ENCODE assay signal across 8 cellular contexts in the genomic region with DNA sequence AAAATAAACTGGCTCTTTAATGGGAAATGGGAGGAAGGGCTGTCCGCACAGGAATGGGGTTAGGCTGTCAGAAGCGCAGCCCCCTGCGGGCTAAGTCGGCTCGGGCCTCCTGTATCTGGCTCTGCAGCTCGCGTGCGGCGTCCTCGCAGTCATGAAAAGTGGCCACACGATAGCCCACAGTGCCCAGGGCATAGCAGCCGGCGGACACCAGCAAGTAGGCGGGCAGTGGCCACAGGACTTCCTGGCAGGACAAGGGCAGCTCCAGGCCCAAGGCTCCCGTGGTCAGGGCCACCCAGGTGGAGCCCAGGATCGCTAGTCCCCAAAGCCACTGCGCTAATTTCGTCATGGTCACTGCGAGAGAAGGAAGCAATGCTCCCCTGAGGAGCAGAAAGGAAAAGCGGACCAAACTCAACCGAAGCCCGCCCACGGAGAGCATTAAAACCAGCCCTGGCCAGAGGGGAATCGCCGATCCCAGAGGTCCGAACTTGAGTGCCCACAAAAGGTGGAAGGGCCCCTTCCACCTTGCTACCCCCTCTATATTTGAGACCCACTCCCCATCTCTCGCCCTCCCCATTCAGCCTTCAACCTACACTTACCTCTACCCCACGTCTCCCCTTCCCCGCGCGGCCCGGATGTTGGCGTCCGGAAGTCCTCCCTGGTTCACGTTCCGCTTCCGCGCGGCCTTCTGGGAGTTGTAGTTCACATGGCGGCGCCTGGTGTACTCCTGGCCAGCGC. TPM values are rescaled to one million over a fixed set of nuclear protein-coding genes. Genes with fewer than 3 reads are reported as not detected.
DNase-seq lines count a peak whose midpoint lies in the region; ATAC-seq and TF ChIP-seq lines count a peak whose summit lies in the region.

A gene with protein sequence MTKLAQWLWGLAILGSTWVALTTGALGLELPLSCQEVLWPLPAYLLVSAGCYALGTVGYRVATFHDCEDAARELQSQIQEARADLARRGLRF (minus strand): TSS at position 637 of the 735 bp plus-strand sequence. CDS start 291 bp downstream, at position 346.

- no peaks in the 10 kb centered on the region for H3K27me3 ChIP-seq in BJ (ENCODE audit: control insufficient read depth, insufficient read depth, low read length)

- POLR2A ChIA-PET in BJ (lab: Charles Lee), result no interaction called here

- ATAC-seq in GM19351 (IDR thresholded peaks at IDR 0.05; ENCODE audit: unreplicated experiment), result peak; percentile 76

- CTCF ChIA-PET in BJ (lab: Yijun Ruan, JAX), result no interaction called here

- peaks cover 5% of the 10 kb centered on the region for H3K36me3 ChIP-seq in BJ (ENCODE audit: control insufficient read depth, insufficient read depth, low read length)

- peak within 1 kb of the TSS; percentile 80 for H3K4me3 ChIP-seq in BJ (ENCODE audit: low read depth, low read length)

- TF ChIP-seq CTCF in BJ (IDR thresholded peaks at IDR 0.05; ENCODE audit: insufficient read depth, low read depth, low read length), result no peak

- peak; percentile 21 for DNase-seq in BJ (ENCODE audit: low read depth)
- peak; percentile 40 for DNase-seq in HS-27A (ENCODE audit: low read depth)
- peak; percentile 77 to 80 for DNase-seq in NOMO-1 (lab: John Stamatoyannopoulos, UW; ENCODE audit: unreplicated experiment in 2 of 2)
- peak; percentile 94 for DNase-seq in activated CD8-positive, alpha-beta memory T cell treated with anti-CD3 and anti-CD28 coated beads for 24 hours
- DNase-seq in effector CD8-positive, alpha-beta T cell (lab: John Stamatoyannopoulos, UW), result peak; percentile 80
- DNase-seq in medulla oblongata (ENCODE audit: extremely low spot score), result peak; percentile 95
- DNase-seq in stimulated activated CD8-positive, alpha-beta memory T cell treated with anti-CD3 and anti-CD28 coated beads, Interleukin-12 subunit alpha, Interleukin-12 subunit beta, amount 100 ng/mL, for 1 hour (ENCODE audit: low read depth), result peak; percentile 81

RNA-seq across cellular contexts. Expression of the gene that starts here (rescaled TPM):
- polyA plus RNA-seq in BJ (2011; rRNA removed), result 28.0 and 34.1 TPM in 2 replicates
- polyA minus RNA-seq in BJ (2011; rRNA and poly(A)+ RNA removed), result 8.4 and 11.8 TPM in 2 replicates

Comparison
In these comparisons a context has a peak if more than half of its experiments do, and no peak if none do; other contexts are left out.
1. Peak in every context shown above with its lines: DNase-seq, ATAC-seq and H3K4me3 ChIP-seq.
2. DNase-seq: peak in every context shown above with its lines; median percentile 95 in medulla oblongata; 94 in activated CD8-positive, alpha-beta memory T cell treated with anti-CD3 and anti-CD28 coated beads for 24 hours; 81 in stimulated activated CD8-positive, alpha-beta memory T cell treated with anti-CD3 and anti-CD28 coated beads, Interleukin-12 subunit alpha, Interleukin-12 subunit beta, amount 100 ng/mL, for 1 hour; 80 in effector CD8-positive, alpha-beta T cell; 78 in NOMO-1; 40 in HS-27A; 21 in BJ.